Comparison of ENCODE assay signal across 31 cellular contexts in the genomic region with DNA sequence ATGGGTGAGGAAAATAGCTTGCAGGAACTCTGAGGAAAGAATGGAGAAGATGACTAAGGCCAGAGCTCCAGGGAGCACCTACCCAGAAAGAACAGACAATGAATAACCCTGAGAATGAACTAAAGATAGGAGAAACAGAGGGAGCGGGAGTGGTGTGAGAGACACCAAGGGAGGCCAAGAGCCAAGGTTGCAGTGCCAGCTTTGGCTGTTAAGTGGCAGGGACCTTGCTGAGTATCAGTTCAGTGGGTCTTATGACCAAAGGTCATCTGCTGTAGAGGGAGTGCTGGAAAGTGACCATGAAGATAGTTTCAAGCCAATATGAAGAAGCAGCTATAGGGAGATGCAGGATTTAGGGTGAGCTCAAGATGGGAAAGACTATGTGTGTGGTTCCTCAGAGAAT. TPM values are rescaled to one million over a fixed set of nuclear protein-coding genes. Genes with fewer than 3 reads are reported as not detected.
"Had no signal": no experiment of that assay in that cellular context is flagged by ENCODE, and none has a peak within 500 bp of the region (broad histone marks: within the 10 kb centered on the region; RNA-seq: fewer than 3 reads in every experiment).

No MANE protein-coding gene starts in this region.

- H3K4me3 ChIP-seq: ascending aorta, body of pancreas, MG63, SK-N-MC had no signal

- DNase-seq: activated B cell treated with CpG ODN at 0.5 μM for 24 hours; activated CD4-positive, alpha-beta T cell treated with anti-CD3 and anti-CD28 coated beads for 1 hour; activated CD4-positive, alpha-beta T cell treated with anti-CD3 and anti-CD28 coated beads, Interleukin-2, amount 10 ng/mL, durations not matched to agents 24 days and 14 days; activated CD4-positive, alpha-beta T cell treated with anti-CD3 and anti-CD28 coated beads, Interleukin-2, amount 50 U/mL, for 48 hours; activated CD8-positive, alpha-beta memory T cell treated with anti-CD3 and anti-CD28 coated beads, Interleukin-2, amount 10 ng/mL, durations not matched to agents 7 days and 5 days; activated naive CD4-positive, alpha-beta T cell treated with Interleukin-2 at 50 U/mL for 16 hours; activated naive CD8-positive, alpha-beta T cell treated with anti-CD3 and anti-CD28 coated beads, Interleukin-2, amount 50 U/mL, for 24 hours; activated T-cell treated with anti-CD3 and anti-CD28 coated beads, Interleukin-2, amount 50 U/mL, for 4 hours; amniotic stem cell; MG63; MV-4-11; NCI-H1092 treated with DMSO at 0.1 percent for 48 hours; NCI-H1417 treated with DMSO at 0.1 percent for 48 hours; NCI-H1694; NCI-H2029; NCI-H2107; NCI-H2171 treated with DMSO at 0.1 percent for 48 hours; NCI-H226; NCI-H526; NCI-H82; OCI-M1; RPMI8226; T-cell; T-helper 2 cell; T1000 had no signal

- ATAC-seq: activated CD8-positive, alpha-beta memory T cell treated with anti-CD3 and anti-CD28 coated beads, Interleukin-2, amount 10 ng/mL, durations not matched to agents 7 days and 5 days; activated naive CD4-positive, alpha-beta T cell treated with anti-CD3 and anti-CD28 coated beads, Interleukin-2, amount 50 U/mL, for 72 hours; activated naive CD8-positive, alpha-beta T cell treated with anti-CD3 and anti-CD28 coated beads, Interleukin-2, amount 50 U/mL, for 24 hours; activated T-cell treated with anti-CD3 and anti-CD28 coated beads, Interleukin-2, amount 50 U/mL, for 4 hours; body of pancreas; Panc1; T-cell had no signal

- H3K9me3 ChIP-seq: ascending aorta, body of pancreas, MG63 had no signal

- H3K27ac ChIP-seq: ascending aorta, SK-N-MC had no signal

RNA-seq across cellular contexts. Expression of a gene that starts 46.6 kb away (rescaled TPM):
- total RNA-seq: activated B cell treated with CpG ODN at 0.5 μM for 24 hours; activated naive CD4-positive, alpha-beta T cell treated with anti-CD3 and anti-CD28 coated beads, Interleukin-2, amount 50 U/mL, for 72 hours; NCI-H460; T-cell had no signal
